In the genomic region with DNA sequence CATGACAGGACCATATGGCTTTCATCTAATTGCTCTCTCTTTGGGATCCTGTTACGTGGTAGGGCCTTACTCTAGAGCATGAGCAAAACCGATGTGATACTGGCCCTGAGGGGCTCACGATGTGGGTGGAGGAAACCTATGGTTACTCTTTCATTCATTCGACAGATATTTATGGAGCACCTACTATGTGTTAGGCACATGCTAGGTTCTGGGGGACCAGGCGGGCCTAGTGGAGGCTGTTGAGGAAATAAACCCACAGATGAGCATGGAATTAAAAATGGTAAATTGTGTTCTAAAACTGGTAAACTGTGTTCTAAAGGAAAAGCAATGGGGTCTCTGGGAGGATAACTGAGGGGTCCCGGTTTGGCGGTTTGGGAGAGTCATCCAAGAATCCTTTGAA, we compare ENCODE assay signal across 14 cellular contexts.
"Had no signal": no experiment of that assay in that cellular context is flagged by ENCODE, and none has a peak within 500 bp of the region (broad histone marks: within the 10 kb centered on the region; RNA-seq: fewer than 3 reads in every experiment).

No MANE protein-coding gene starts in this region.

- ATAC-seq: psoas muscle; sciatic nerve; stimulated activated naive CD8-positive, alpha-beta T cell treated with anti-CD3 and anti-CD28 coated beads, Interleukin-15, Interleukin-2, amounts not matched to agents 100 U/mL and 50 U/mL, for 24 hours had no signal

- H3K4me1 Mint-ChIP-seq: nephron had no signal

- H3K27me3 Mint-ChIP-seq: activated CD4-positive, alpha-beta memory T cell treated with anti-CD3 and anti-CD28 coated beads, Interleukin-2, amount 10 ng/mL, durations not matched to agents 7 days and 5 days had no signal

- H3K27ac Mint-ChIP-seq: activated CD4-positive, alpha-beta memory T cell treated with anti-CD3 and anti-CD28 coated beads, Interleukin-2, amount 10 ng/mL, durations not matched to agents 7 days and 5 days; nephron had no signal

- H3K4me3 Mint-ChIP-seq: activated CD4-positive, alpha-beta memory T cell treated with anti-CD3 and anti-CD28 coated beads, Interleukin-2, amount 10 ng/mL, durations not matched to agents 7 days and 5 days; nephron had no signal

- H3K4me3 ChIP-seq: coronary artery, psoas muscle, transverse colon had no signal

- DNase-seq: activated CD4-positive, alpha-beta memory T cell treated with anti-CD3 and anti-CD28 coated beads, Interleukin-2, amount 10 ng/mL, durations not matched to agents 7 days and 5 days; activated CD4-positive, alpha-beta T cell treated with anti-CD3 and anti-CD28 coated beads for 4 hours; activated CD8-positive, alpha-beta memory T cell treated with anti-CD3 and anti-CD28 coated beads, Interleukin-2, amount 50 U/mL, for 4 hours; activated naive CD4-positive, alpha-beta T cell; central memory CD4-positive, alpha-beta T cell; foreskin fibroblast; kidney glomerular epithelial cell; psoas muscle; stimulated activated naive CD8-positive, alpha-beta T cell treated with anti-CD3 and anti-CD28 coated beads, Interleukin-15, Interleukin-2, amounts not matched to agents 100 U/mL and 50 U/mL, for 24 hours; T-helper 2 cell; transverse colon had no signal

- H3K9me3 ChIP-seq: psoas muscle, transverse colon had no signal

- H3K27me3 ChIP-seq: transverse colon had no signal

- H3K27ac ChIP-seq: coronary artery, psoas muscle, transverse colon had no signal

- H3K9me3 Mint-ChIP-seq: activated CD4-positive, alpha-beta memory T cell treated with anti-CD3 and anti-CD28 coated beads, Interleukin-2, amount 10 ng/mL, durations not matched to agents 7 days and 5 days; nephron had no signal
